Comparison of ENCODE assay signal across 12 cellular contexts in genomic region chr9:130030821-130031481, GRCh38. TPM values are rescaled to one million over a fixed set of nuclear protein-coding genes. Genes with fewer than 3 reads are reported as not detected.
DNase-seq lines count a peak whose midpoint lies in the region; ATAC-seq, FAIRE-seq and TF ChIP-seq lines count a peak whose summit lies in the region.
"Had no signal": no experiment of that assay in that cellular context is flagged by ENCODE, and none has a peak within 500 bp of the region (broad histone marks: within the 10 kb centered on the region; RNA-seq: fewer than 3 reads in every experiment).

No MANE protein-coding gene starts in this region.

- no peak overlapping the region for H3K4me3 ChIP-seq in CD8-positive, alpha-beta T cell (ENCODE audit: low read depth, low read length)
- peak overlapping the region; percentile 3 for H3K4me3 ChIP-seq in naive thymus-derived CD4-positive, alpha-beta T cell (ENCODE audit: low read length)
- no peak overlapping the region for H3K4me3 ChIP-seq in endodermal cell (ENCODE audit: low read length)
- H3K4me3 ChIP-seq: adrenal gland, pancreas had no signal

- DNase-seq in CD8-positive, alpha-beta T cell: peak in 2 of 7 experiments; percentile 36 to 46
- DNase-seq in GM19239 (ENCODE audit: insufficient read length, low spot score): no peak
- DNase-seq in activated T-cell treated with anti-CD3 and anti-CD28 coated beads, Interleukin-2, amount 50 U/mL, for 72 hours: peak; percentile 37
- DNase-seq in naive thymus-derived CD4-positive, alpha-beta T cell: peak in 2 of 9 donors; percentile 47 to 70
- no peak for DNase-seq in endodermal cell
- DNase-seq in NCI-H1105 (lab: John Stamatoyannopoulos, UW): no peak
- DNase-seq in SHP77 treated with DMSO at 0.1 percent for 48 hours (lab: John Stamatoyannopoulos, UW): no peak
- DNase-seq: NCI-H524 treated with DMSO at 0.1 percent for 48 hours, pancreas, T1000 had no signal

- CTCF ChIA-PET in CD8-positive, alpha-beta T cell (lab: Charles Lee): interaction anchor here (1.3 kb wide), 1 partner anchor 11 kb away, joined by 3 read pairs; no protein-coding TSS in a partner anchor
- CTCF ChIA-PET in naive thymus-derived CD4-positive, alpha-beta T cell (lab: Charles Lee): interaction anchor here (0.7 kb wide), 2 partner anchors 9 to 32 kb away, joined by 5 to 6 read pairs; no protein-coding TSS in a partner anchor

- H3K27ac ChIP-seq in CD8-positive, alpha-beta T cell (ENCODE audit: low read depth, low read length): no peak overlapping the region
- H3K27ac ChIP-seq in naive thymus-derived CD4-positive, alpha-beta T cell (ENCODE audit: low read depth, low read length): peak overlapping the region; percentile 63
- H3K27ac ChIP-seq in endodermal cell (ENCODE audit: low read depth, low read length): no peak overlapping the region
- H3K27ac ChIP-seq: adrenal gland, pancreas had no signal

- H3K9me3 ChIP-seq in CD8-positive, alpha-beta T cell (ENCODE audit: low read length): no peaks in the 10 kb centered on the region
- H3K9me3 ChIP-seq in naive thymus-derived CD4-positive, alpha-beta T cell (ENCODE audit: control insufficient read depth in 2 of 3, low read length in 3 of 3): no peaks in the 10 kb centered on the region
- no peaks in the 10 kb centered on the region for H3K9me3 ChIP-seq in endodermal cell (ENCODE audit: control insufficient read depth, low read length)
- H3K9me3 ChIP-seq: adrenal gland, pancreas had no signal

- H3K27ac Mint-ChIP-seq in CD8-positive, alpha-beta T cell: peak overlapping the region; percentile 96
- peak overlapping the region; percentile 99 for H3K27ac Mint-ChIP-seq in activated T-cell treated with anti-CD3 and anti-CD28 coated beads, Interleukin-2, amount 50 U/mL, for 72 hours
- peak overlapping the region; percentile 81 to 98 (median 90) for H3K27ac Mint-ChIP-seq in naive thymus-derived CD4-positive, alpha-beta T cell
- H3K27ac Mint-ChIP-seq in endodermal cell: no peak overlapping the region

- no peak for TF ChIP-seq CTCF in CD8-positive, alpha-beta T cell (IDR thresholded peaks at IDR 0.05)
- no peak for TF ChIP-seq CTCF in endodermal cell (conservative IDR thresholded peaks at IDR 0.05)

- ATAC-seq in CD8-positive, alpha-beta T cell: peak; percentile 78
- peak; percentile 30 to 39 for ATAC-seq in activated T-cell treated with anti-CD3 and anti-CD28 coated beads, Interleukin-2, amount 50 U/mL, for 72 hours (replicated peaks in 1 of 2)
- peak; percentile 79 for ATAC-seq in naive thymus-derived CD4-positive, alpha-beta T cell
- ATAC-seq in GM18870 (IDR thresholded peaks at IDR 0.05; ENCODE audit: unreplicated experiment): no peak

- H3K36me3 Mint-ChIP-seq in CD8-positive, alpha-beta T cell: peaks cover 41% of the 10 kb centered on the region
- H3K36me3 Mint-ChIP-seq in activated T-cell treated with anti-CD3 and anti-CD28 coated beads, Interleukin-2, amount 50 U/mL, for 72 hours (ENCODE audit: insufficient read depth in 2 of 2): peaks cover 10 to 33% of the 10 kb centered on the region in 2 donors
- H3K36me3 Mint-ChIP-seq in naive thymus-derived CD4-positive, alpha-beta T cell: peaks cover 4 to 30% (median 18%) of the 10 kb centered on the region in 5 donors
- H3K36me3 Mint-ChIP-seq in endodermal cell (ENCODE audit: low read depth): peaks cover 7% of the 10 kb centered on the region

- peaks cover 3% of the 10 kb centered on the region for H3K9me3 Mint-ChIP-seq in CD8-positive, alpha-beta T cell
- H3K9me3 Mint-ChIP-seq in activated T-cell treated with anti-CD3 and anti-CD28 coated beads, Interleukin-2, amount 50 U/mL, for 72 hours: no peaks in the 10 kb centered on the region
- peaks cover 0 to 7% (median 0%) of the 10 kb centered on the region in 11 donors for H3K9me3 Mint-ChIP-seq in naive thymus-derived CD4-positive, alpha-beta T cell
- no peaks in the 10 kb centered on the region for H3K9me3 Mint-ChIP-seq in endodermal cell

- H3K9ac ChIP-seq in endodermal cell (ENCODE audit: extremely low read depth, low read length, poor library complexity, severe bottlenecking): no peak overlapping the region

- peak; percentile 75 for FAIRE-seq in GM19239 (lab: Jason Lieb, UNC)
- FAIRE-seq: pancreas had no signal

- H3K27me3 ChIP-seq in CD8-positive, alpha-beta T cell (ENCODE audit: insufficient read depth, low read length): no peaks in the 10 kb centered on the region
- no peaks in the 10 kb centered on the region for H3K27me3 ChIP-seq in naive thymus-derived CD4-positive, alpha-beta T cell (ENCODE audit: control insufficient read depth in 2 of 2, insufficient read depth in 2 of 2, low read length in 2 of 2)
- H3K27me3 ChIP-seq in endodermal cell (ENCODE audit: control insufficient read depth, insufficient read depth, low read length, poor library complexity, severe bottlenecking): no peaks in the 10 kb centered on the region
- H3K27me3 ChIP-seq: adrenal gland, pancreas had no signal

- H3K4me1 Mint-ChIP-seq in CD8-positive, alpha-beta T cell (ENCODE audit: low read depth): peaks cover 86% of the 10 kb centered on the region
- peaks cover 100% of the 10 kb centered on the region for H3K4me1 Mint-ChIP-seq in activated T-cell treated with anti-CD3 and anti-CD28 coated beads, Interleukin-2, amount 50 U/mL, for 72 hours (ENCODE audit: low read depth)
- peaks cover 70 to 95% (median 91%) of the 10 kb centered on the region in 7 donors for H3K4me1 Mint-ChIP-seq in naive thymus-derived CD4-positive, alpha-beta T cell
- H3K4me1 Mint-ChIP-seq in endodermal cell: no peaks in the 10 kb centered on the region

- intact Hi-C loops in CD8-positive, alpha-beta T cell (cut with DNase I, micrococcal nuclease): no loop called here
- intact Hi-C loops in naive thymus-derived CD4-positive, alpha-beta T cell (cut with micrococcal nuclease): no loop called here

- no peaks in the 10 kb centered on the region for H3K36me3 ChIP-seq in CD8-positive, alpha-beta T cell (ENCODE audit: insufficient read depth, low read length)
- peaks cover 0 to 9% (median 0%) of the 10 kb centered on the region in 3 experiments for H3K36me3 ChIP-seq in naive thymus-derived CD4-positive, alpha-beta T cell (ENCODE audit: control insufficient read depth in 2 of 3, insufficient read depth in 3 of 3, low read length in 3 of 3)
- peaks cover 3% of the 10 kb centered on the region for H3K36me3 ChIP-seq in endodermal cell (ENCODE audit: control insufficient read depth, insufficient read depth, low read length)
- H3K36me3 ChIP-seq: adrenal gland, pancreas had no signal

- no peaks in the 10 kb centered on the region for H3K27me3 Mint-ChIP-seq in CD8-positive, alpha-beta T cell (ENCODE audit: low read depth)
- no peaks in the 10 kb centered on the region for H3K27me3 Mint-ChIP-seq in activated T-cell treated with anti-CD3 and anti-CD28 coated beads, Interleukin-2, amount 50 U/mL, for 72 hours (ENCODE audit: low read depth)
- no peaks in the 10 kb centered on the region for H3K27me3 Mint-ChIP-seq in naive thymus-derived CD4-positive, alpha-beta T cell
- no peaks in the 10 kb centered on the region for H3K27me3 Mint-ChIP-seq in endodermal cell (ENCODE audit: insufficient read depth)

- H3K4me3 Mint-ChIP-seq in CD8-positive, alpha-beta T cell: peak overlapping the region; percentile 68
- H3K4me3 Mint-ChIP-seq in activated T-cell treated with anti-CD3 and anti-CD28 coated beads, Interleukin-2, amount 50 U/mL, for 72 hours: peak overlapping the region; percentile 93 to 94
- H3K4me3 Mint-ChIP-seq in naive thymus-derived CD4-positive, alpha-beta T cell: peak overlapping the region; percentile 49 to 89 (median 76)
- no peak overlapping the region for H3K4me3 Mint-ChIP-seq in endodermal cell

- WGBS in endodermal cell (ENCODE audit: insufficient coverage in 1 of 2, insufficient read length in 1 of 2), 2 experiments: 92 to 97% methylated on average over 3 of the region's 3 CpGs

- POLR2A ChIA-PET in CD8-positive, alpha-beta T cell (lab: Charles Lee): interaction anchor here (0.7 to 1.5 kb wide), 5 partner anchors 9 to 107 kb away, joined by 3 to 6 read pairs (median 4); partner anchors contain the start of gene GPR107
- POLR2A ChIA-PET in naive thymus-derived CD4-positive, alpha-beta T cell (lab: Charles Lee): interaction anchor here (0.6 to 6.8 kb wide), 8 partner anchors 9 to 223 kb away, joined by 3 to 45 read pairs (median 4); partner anchors contain the start of genes FNBP1 and GPR107

- peaks cover 92% of the 10 kb centered on the region for H3K4me1 ChIP-seq in CD8-positive, alpha-beta T cell (ENCODE audit: insufficient read depth, low read length)
- H3K4me1 ChIP-seq in naive thymus-derived CD4-positive, alpha-beta T cell (ENCODE audit: control insufficient read depth in 2 of 2, insufficient read depth in 2 of 2, low read length in 2 of 2): peaks cover 77 to 94% of the 10 kb centered on the region in 2 donors
- no peaks in the 10 kb centered on the region for H3K4me1 ChIP-seq in endodermal cell (ENCODE audit: control insufficient read depth, insufficient read depth, low read length)

RNA-seq across cellular contexts. Expression of gene FNBP1, which starts 12.0 kb away (rescaled TPM):
- 100 to 1,000 TPM; 169 to 194 TPM for total RNA-seq in CD8-positive, alpha-beta T cell
- 100 to 1,000 TPM; 301 to 323 TPM for total RNA-seq in activated T-cell treated with anti-CD3 and anti-CD28 coated beads, Interleukin-2, amount 50 U/mL, for 72 hours
- 100 to 1,000 TPM; 160 to 207 (median 174) TPM for total RNA-seq in naive thymus-derived CD4-positive, alpha-beta T cell
- polyA plus RNA-seq in naive thymus-derived CD4-positive, alpha-beta T cell: 100 to 1,000 TPM; 138 to 160 TPM
- total RNA-seq in endodermal cell: 10 to 100 TPM; 41.4 to 43.3 TPM
- polyA plus RNA-seq in endodermal cell (2013, experiment 1 of 2): 23.4 TPM
- 27.2 TPM for polyA plus RNA-seq in endodermal cell (2013, experiment 2 of 2)

RNA-seq across cellular contexts. Expression of gene GPR107, which starts 22.8 kb away (rescaled TPM):
- 10 to 100 TPM; 23.7 to 25.2 TPM for total RNA-seq in CD8-positive, alpha-beta T cell
- 10 to 100 TPM; 27.3 to 31.7 TPM for total RNA-seq in activated T-cell treated with anti-CD3 and anti-CD28 coated beads, Interleukin-2, amount 50 U/mL, for 72 hours
- 10 to 100 TPM; 21.6 to 24.0 (median 22.8) TPM for total RNA-seq in naive thymus-derived CD4-positive, alpha-beta T cell
- polyA plus RNA-seq in naive thymus-derived CD4-positive, alpha-beta T cell: 1 to 10 TPM; 2.8 to 3.0 TPM
- 10 to 100 TPM; 50.7 to 62.0 TPM for total RNA-seq in endodermal cell
- polyA plus RNA-seq in endodermal cell (2013, experiment 1 of 2): 42.7 TPM
- 40.5 TPM for polyA plus RNA-seq in endodermal cell (2013, experiment 2 of 2)

Comparison
In these comparisons a context has a peak if more than half of its experiments do, and no peak if none do; other contexts are left out.
1. DNase-seq: peak in activated T-cell treated with anti-CD3 and anti-CD28 coated beads, Interleukin-2, amount 50 U/mL, for 72 hours (2 of 2); none in GM19239 (single experiment), endodermal cell (single experiment), NCI-H1105 (single experiment) and SHP77 treated with DMSO at 0.1 percent for 48 hours (single experiment).